ENCODE assay signal across 14 cellular contexts in the genomic region with DNA sequence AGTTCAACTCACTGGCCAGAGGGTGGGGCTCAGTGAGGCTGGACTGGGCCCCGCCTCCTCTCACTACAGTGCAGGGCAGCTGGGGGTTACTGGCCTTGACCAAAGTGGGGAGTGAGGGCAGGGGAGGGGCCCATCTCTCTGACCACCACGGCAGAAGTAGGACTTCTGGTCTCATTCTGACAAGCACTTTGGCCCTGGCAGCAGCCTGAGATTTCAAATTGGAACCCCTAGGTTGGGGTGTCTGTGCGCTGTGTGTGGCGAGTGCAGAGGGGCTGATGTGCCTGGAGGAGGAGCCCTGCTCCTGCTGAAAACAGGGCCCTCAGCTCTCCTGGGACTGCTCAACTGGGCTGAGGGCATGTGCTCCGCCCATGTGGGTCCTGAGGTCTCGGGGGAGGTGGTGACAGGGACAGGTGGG.
DNase-seq lines count a peak whose midpoint lies in the region; ATAC-seq, FAIRE-seq and TF ChIP-seq lines count a peak whose summit lies in the region.
"Had no signal": no experiment of that assay in that cellular context is flagged by ENCODE, and none has a peak within 500 bp of the region (broad histone marks: within the 10 kb centered on the region; RNA-seq: fewer than 3 reads in every experiment).

No MANE protein-coding gene starts in this region.

- H2BK15ac ChIP-seq in H1 (ENCODE audit: low read length) = no peak overlapping the region

- no peak for TF ChIP-seq POLR2A in H1 (IDR thresholded peaks at IDR 0.05; ENCODE audit: control extremely low read depth in 1 of 2, low read depth in 2 of 2, low read length in 2 of 2)

- H3K36me3 Mint-ChIP-seq in activated T-cell treated with anti-CD3 and anti-CD28 coated beads, Interleukin-2, amount 50 U/mL, for 24 hours (ENCODE audit: low read depth) = peaks cover 51% of the 10 kb centered on the region

- peak overlapping the region; percentile 63 for H3K27ac Mint-ChIP-seq in activated T-cell treated with anti-CD3 and anti-CD28 coated beads, Interleukin-2, amount 50 U/mL, for 24 hours
- H3K27ac Mint-ChIP-seq: activated CD8-positive, alpha-beta memory T cell treated with anti-CD3 and anti-CD28 coated beads, Interleukin-2, amount 10 ng/mL, durations not matched to agents 7 days and 5 days had no signal

- H3K27me3 ChIP-seq in H1 (replicated peaks in 1 of 4; ENCODE audit: control insufficient read depth in 3 of 4, extremely low read depth in 1 of 4, insufficient read depth in 3 of 4, low read length in 3 of 4) (no peaks in the 10 kb centered on the region), psoas muscle (ENCODE audit: insufficient read depth in 3 of 3, low read length in 2 of 3) (no peaks in the 10 kb centered on the region), upper lobe of right lung (no peaks in the 10 kb centered on the region)
- H3K27me3 ChIP-seq: upper lobe of left lung had no signal

- no peak for TF ChIP-seq EP300 in H1 (IDR thresholded peaks at IDR 0.05; ENCODE audit: borderline replicate concordance in 1 of 2, low read depth in 2 of 2, low read length in 2 of 2)

- WGBS in H1 (ENCODE audit: extremely low coverage in 1 of 2, insufficient coverage in 1 of 2, insufficient read length in 1 of 2, insufficient replicate concordance in 2 of 2, low coverage in 1 of 2, low lambda C conversion rate in 2 of 2, missing lambda C conversion rate in 1 of 2), 2 experiments = 75% methylated on average over 6 of the region's 6 CpGs; no CpG with 5 or more reads in 1 of the 2 experiments
- 78 to 88% (median 85%) methylated on average over 6 of the region's 6 CpGs for WGBS in psoas muscle, 3 donors

- CTCF ChIA-PET in H1 (lab: Charles Lee; ENCODE audit: partially characterized antibody) = interaction anchor here (0.7 to 7.6 kb wide), 13 partner anchors 8 to 317 kb away, joined by 3 to 45 read pairs (median 4); no protein-coding TSS in a partner anchor

- H3K9ac ChIP-seq in H1 (replicated peaks in 1 of 4; ENCODE audit: extremely low read depth in 1 of 4, low read depth in 3 of 4, low read length in 3 of 4) = no peak overlapping the region

- H3K4ac ChIP-seq in H1 (replicated peaks; ENCODE audit: insufficient read length, low read depth, low read length) = no peak overlapping the region

- no peak for FAIRE-seq in H1 (lab: Jason Lieb, UNC)

- H4K20me1 ChIP-seq in H1 (replicated peaks in 1 of 2; ENCODE audit: control insufficient read depth in 1 of 2, insufficient read depth in 2 of 2, low read length in 2 of 2) = peaks cover 2 to 5% of the 10 kb centered on the region in 2 experiments

- H3K56ac ChIP-seq in H1 (replicated peaks; ENCODE audit: insufficient read length, low read depth, low read length) = no peak overlapping the region

- no peak for ATAC-seq in psoas muscle
- no peak for ATAC-seq in upper lobe of right lung
- no peak for ATAC-seq in HG02981 (IDR thresholded peaks at IDR 0.05; ENCODE audit: unreplicated experiment)
- ATAC-seq: activated CD8-positive, alpha-beta memory T cell treated with anti-CD3 and anti-CD28 coated beads, Interleukin-2, amount 10 ng/mL, durations not matched to agents 7 days and 5 days had no signal

- no peak overlapping the region for H2AFZ ChIP-seq in H1 (ENCODE audit: low read length)
- H2AFZ ChIP-seq: PC-9 had no signal

- no peak overlapping the region for H3K27ac ChIP-seq in H1 (ENCODE audit: low read depth, low read length)
- no peak overlapping the region for H3K27ac ChIP-seq in psoas muscle
- no peak overlapping the region for H3K27ac ChIP-seq in upper lobe of right lung
- H3K27ac ChIP-seq: PC-9, upper lobe of left lung had no signal

- H2BK120ac ChIP-seq in H1 (replicated peaks; ENCODE audit: low read depth, low read length) = no peak overlapping the region

- intact Hi-C loops in psoas muscle (cut with DNase I) = no loop called here
- intact Hi-C loops in upper lobe of right lung (cut with DNase I) = no loop called here

- H3K23ac ChIP-seq in H1 (ENCODE audit: insufficient read length) = no peak overlapping the region

- H3K4me3 Mint-ChIP-seq in activated T-cell treated with anti-CD3 and anti-CD28 coated beads, Interleukin-2, amount 50 U/mL, for 24 hours = no peak overlapping the region
- H3K4me3 Mint-ChIP-seq: activated CD8-positive, alpha-beta memory T cell treated with anti-CD3 and anti-CD28 coated beads, Interleukin-2, amount 10 ng/mL, durations not matched to agents 7 days and 5 days had no signal

- H3K23me2 ChIP-seq in H1 (ENCODE audit: low read depth, low read length) = peaks cover 1% of the 10 kb centered on the region; the same call in 1 of the 2 replicates

- DNase-seq in activated T-cell treated with anti-CD3 and anti-CD28 coated beads, Interleukin-2, amount 50 U/mL, for 24 hours = no peak
- DNase-seq in activated T-cell treated with anti-CD3 and anti-CD28 coated beads for 4 hours (no peak), NCI-H2107 treated with DMSO at 0.1 percent for 48 hours (lab: John Stamatoyannopoulos, UW; ENCODE audit: unreplicated experiment) (peak; percentile 43), H1 (ENCODE audit: low read depth in 1 of 2, low spot score in 2 of 2) (no peak), psoas muscle (peak; percentile 12 to 41), upper lobe of right lung (no peak)
- DNase-seq in stimulated activated CD4-positive, alpha-beta T cell treated with anti-CD3 and anti-CD28 coated beads, Interleukin-15, amount 100 ng/mL, for 24 hours = no peak
- DNase-seq: activated CD8-positive, alpha-beta memory T cell treated with anti-CD3 and anti-CD28 coated beads, Interleukin-2, amount 10 ng/mL, durations not matched to agents 7 days and 5 days; foreskin melanocyte; NCI-H146; PC-9; T1000; upper lobe of left lung had no signal

- H3K9me3 ChIP-seq in H1 (ENCODE audit: insufficient read depth in 2 of 2, low read depth in 1 of 2, low read length in 1 of 2) (no peaks in the 10 kb centered on the region), psoas muscle (no peaks in the 10 kb centered on the region), upper lobe of right lung (no peaks in the 10 kb centered on the region)
- H3K9me3 ChIP-seq: upper lobe of left lung had no signal

- no peak overlapping the region for H3K14ac ChIP-seq in H1 (ENCODE audit: insufficient read length)

- no peak overlapping the region for H2AK5ac ChIP-seq in H1 (ENCODE audit: low read depth, low read length)

- POLR2A ChIA-PET in H1 (lab: Charles Lee; ENCODE audit: partially characterized antibody) = interaction anchor here (0.7 to 1.8 kb wide), 6 partner anchors 19 to 199 kb away, joined by 3 to 5 read pairs (median 3); no protein-coding TSS in a partner anchor

- H3K9me3 Mint-ChIP-seq in activated T-cell treated with anti-CD3 and anti-CD28 coated beads, Interleukin-2, amount 50 U/mL, for 24 hours = no peaks in the 10 kb centered on the region

- no peak overlapping the region for H4K8ac ChIP-seq in H1 (ENCODE audit: extremely low read depth, insufficient read depth, low read length)

- H3K4me1 Mint-ChIP-seq in activated T-cell treated with anti-CD3 and anti-CD28 coated beads, Interleukin-2, amount 50 U/mL, for 24 hours (ENCODE audit: low read depth) = peaks cover 1% of the 10 kb centered on the region

- no peak overlapping the region for H3K4me2 ChIP-seq in H1 (ENCODE audit: insufficient read depth in 1 of 2, low read depth in 2 of 2, low read length in 2 of 2)
- H3K4me2 ChIP-seq: PC-9 had no signal

- no peak overlapping the region for H3K4me3 ChIP-seq in H1 (ENCODE audit: extremely low read depth in 1 of 4, insufficient read depth in 2 of 4, low read depth in 3 of 4, low read length in 4 of 4)
- no peak overlapping the region for H3K4me3 ChIP-seq in psoas muscle
- H3K4me3 ChIP-seq in upper lobe of right lung = no peak overlapping the region
- H3K4me3 ChIP-seq: PC-9, upper lobe of left lung had no signal

- H3K4me1 ChIP-seq in H1 (replicated peaks in 1 of 4; ENCODE audit: control insufficient read depth in 3 of 4, insufficient read depth in 4 of 4, low read length in 3 of 4) = no peaks in the 10 kb centered on the region; a peak in 1 of 7 replicates
- H3K4me1 ChIP-seq in psoas muscle = peaks cover 29% of the 10 kb centered on the region
- H3K4me1 ChIP-seq in upper lobe of right lung = no peaks in the 10 kb centered on the region
- H3K4me1 ChIP-seq: upper lobe of left lung had no signal

- H3K36me3 ChIP-seq in H1 (ENCODE audit: control insufficient read depth in 2 of 4, insufficient read depth in 4 of 4, low read length in 3 of 4) (peaks cover 0 to 8% (median 0%) of the 10 kb centered on the region in 4 experiments; a peak in 3 of 8 replicates), psoas muscle (ENCODE audit: insufficient read depth in 1 of 2, low read depth in 1 of 2) (peaks cover 0 to 78% of the 10 kb centered on the region in 2 donors), upper lobe of right lung (peaks cover 59% of the 10 kb centered on the region)

- no peak overlapping the region for H2BK20ac ChIP-seq in H1 (ENCODE audit: low read length)

- no peaks in the 10 kb centered on the region; the same call in 1 of the 2 replicates for H3K79me1 ChIP-seq in H1 (ENCODE audit: low read depth, low read length)

- H4K91ac ChIP-seq in H1 (replicated peaks; ENCODE audit: insufficient read length, low read length) = no peak overlapping the region

- H2BK12ac ChIP-seq in H1 (ENCODE audit: low read depth, low read length) = no peak overlapping the region

- H3K18ac ChIP-seq in H1 (ENCODE audit: extremely low read depth, low read length) = no peak overlapping the region

- peak; percentile 65 to 72 for TF ChIP-seq RAD21 in H1 (IDR thresholded peaks at IDR 0.05 in 1 of 2, conservative IDR thresholded peaks at IDR 0.05 in 1 of 2; ENCODE audit: low read depth in 2 of 2, low read length in 2 of 2)

- H2BK5ac ChIP-seq in H1 (ENCODE audit: low read depth, low read length) = no peak overlapping the region

- no peak overlapping the region for H4K5ac ChIP-seq in H1 (ENCODE audit: insufficient read length, low read depth, low read length)

- no peaks in the 10 kb centered on the region for H3K27me3 Mint-ChIP-seq in activated T-cell treated with anti-CD3 and anti-CD28 coated beads, Interleukin-2, amount 50 U/mL, for 24 hours
- H3K27me3 Mint-ChIP-seq: activated CD8-positive, alpha-beta memory T cell treated with anti-CD3 and anti-CD28 coated beads, Interleukin-2, amount 10 ng/mL, durations not matched to agents 7 days and 5 days had no signal

- peak in 2 of 3 experiments; percentile 43 to 56; a peak in 3 of 4 replicates for TF ChIP-seq CTCF in H1 (IDR thresholded peaks at IDR 0.05; ENCODE audit: control extremely low read depth in 1 of 3, insufficient read depth in 1 of 3, low read depth in 1 of 3, low read length in 3 of 3)
- TF ChIP-seq CTCF in psoas muscle (IDR thresholded peaks at IDR 0.05) = no peak
- no peak for TF ChIP-seq CTCF in upper lobe of right lung (IDR thresholded peaks at IDR 0.05)

- no peaks in the 10 kb centered on the region for H3K79me2 ChIP-seq in H1 (ENCODE audit: control insufficient read depth in 1 of 2, insufficient read depth in 2 of 2, low read length in 2 of 2)

TF ChIP-seq in H1, 55 proteins besides CTCF, POLR2A, EP300 and RAD21:
- no peak for TF ChIP-seq SIX5 (IDR thresholded peaks at IDR 0.05; ENCODE audit: low read depth, low read length)
- TF ChIP-seq, protein P1, sequence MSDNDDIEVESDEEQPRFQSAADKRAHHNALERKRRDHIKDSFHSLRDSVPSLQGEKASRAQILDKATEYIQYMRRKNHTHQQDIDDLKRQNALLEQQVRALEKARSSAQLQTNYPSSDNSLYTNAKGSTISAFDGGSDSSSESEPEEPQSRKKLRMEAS (IDR thresholded peaks at IDR 0.05) = peak; percentile 52; the same call in 1 of the 2 replicates

Comparison
In these comparisons a context has a peak if more than half of its experiments do, and no peak if none do; other contexts are left out.
1. DNase-seq: peak in NCI-H2107 treated with DMSO at 0.1 percent for 48 hours (single experiment) and psoas muscle (2 of 2); none in activated T-cell treated with anti-CD3 and anti-CD28 coated beads, Interleukin-2, amount 50 U/mL, for 24 hours (single experiment), activated T-cell treated with anti-CD3 and anti-CD28 coated beads for 4 hours (single experiment), H1 (0 of 2), upper lobe of right lung (single experiment) and stimulated activated CD4-positive, alpha-beta T cell treated with anti-CD3 and anti-CD28 coated beads, Interleukin-15, amount 100 ng/mL, for 24 hours (single experiment).
2. CTCF ChIP-seq: peak in H1 (2 of 3); none in psoas muscle (single experiment) and upper lobe of right lung (single experiment).